Comparison of ENCODE assay signal across 8 cellular contexts in genomic region chr9:127734247-127734746, GRCh38. TPM values are rescaled to one million over a fixed set of nuclear protein-coding genes. Genes with fewer than 3 reads are reported as not detected.
DNase-seq lines count a peak whose midpoint lies in the region; ATAC-seq and TF ChIP-seq lines count a peak whose summit lies in the region.

No MANE protein-coding gene starts in this region.

- H3K36me3 Mint-ChIP-seq in activated T-cell treated with anti-CD3 and anti-CD28 coated beads, Interleukin-2, amount 50 U/mL, for 24 hours (ENCODE audit: low read depth), result peaks cover 25% of the 10 kb centered on the region

- H3K27ac Mint-ChIP-seq in activated T-cell treated with anti-CD3 and anti-CD28 coated beads, Interleukin-2, amount 50 U/mL, for 24 hours, result peak overlapping the region; percentile 88

- no peak for TF ChIP-seq CTCF in left lung (IDR thresholded peaks at IDR 0.05)

- H3K36me3 ChIP-seq in left lung (peaks cover 0 to 47% of the 10 kb centered on the region in 2 donors), thymus (ENCODE audit: control insufficient read depth, insufficient read depth) (peaks cover 33% of the 10 kb centered on the region)

- H3K9me3 ChIP-seq in left lung (no peaks in the 10 kb centered on the region), thymus (ENCODE audit: control insufficient read depth) (no peaks in the 10 kb centered on the region)

- peak overlapping the region; percentile 80 for H3K4me3 Mint-ChIP-seq in activated T-cell treated with anti-CD3 and anti-CD28 coated beads, Interleukin-2, amount 50 U/mL, for 24 hours

- peak overlapping the region; percentile 64 to 67 for H3K4me3 ChIP-seq in left lung
- peak overlapping the region; percentile 76 for H3K4me3 ChIP-seq in thymus (ENCODE audit: low read length)

- H3K4me1 Mint-ChIP-seq in activated T-cell treated with anti-CD3 and anti-CD28 coated beads, Interleukin-2, amount 50 U/mL, for 24 hours (ENCODE audit: low read depth), result peaks cover 22% of the 10 kb centered on the region

- WGBS in thymus, result 69% methylated on average over 22 of the region's 22 CpGs

- peak overlapping the region; percentile 88 for H3K27ac ChIP-seq in angular gyrus (ENCODE audit: low read depth, low read length)
- peak overlapping the region; percentile 91 to 96 for H3K27ac ChIP-seq in left lung
- H3K27ac ChIP-seq in thymus (ENCODE audit: low read depth), result peak overlapping the region; percentile 93

- DNase-seq in activated T-cell treated with anti-CD3 and anti-CD28 coated beads, Interleukin-2, amount 50 U/mL, for 24 hours, result no peak
- no peak for DNase-seq in activated T-cell treated with anti-CD3 and anti-CD28 coated beads for 4 hours
- no peak for DNase-seq in left lung

- no peaks in the 10 kb centered on the region for H3K27me3 Mint-ChIP-seq in activated T-cell treated with anti-CD3 and anti-CD28 coated beads, Interleukin-2, amount 50 U/mL, for 24 hours

- intact Hi-C loops in left lung (cut with DNase I), result loop anchor here in 1 of 2 donors (5.0 kb wide), 1 partner anchor 142 kb away; no protein-coding TSS in a partner anchor

- H3K4me1 ChIP-seq in left lung, result peaks cover 6 to 24% of the 10 kb centered on the region in 2 donors
- peaks cover 8% of the 10 kb centered on the region for H3K4me1 ChIP-seq in thymus (ENCODE audit: control insufficient read depth, insufficient read depth, low read length)

- H3K9me3 Mint-ChIP-seq in activated T-cell treated with anti-CD3 and anti-CD28 coated beads, Interleukin-2, amount 50 U/mL, for 24 hours, result no peaks in the 10 kb centered on the region

- ATAC-seq in left lung, result no peak
- no peak for ATAC-seq in HG02938 (IDR thresholded peaks at IDR 0.05; ENCODE audit: unreplicated experiment)
- ATAC-seq in GM18861 (IDR thresholded peaks at IDR 0.05; ENCODE audit: unreplicated experiment), result no peak
- no peak for ATAC-seq in GM18858 (IDR thresholded peaks at IDR 0.05; ENCODE audit: unreplicated experiment)

- no peaks in the 10 kb centered on the region for H3K27me3 ChIP-seq in left lung
- no peaks in the 10 kb centered on the region for H3K27me3 ChIP-seq in thymus (ENCODE audit: control insufficient read depth, insufficient read depth)

RNA-seq across cellular contexts. Expression of gene TOR2A, which starts 0.8 kb away (rescaled TPM):
- 10 to 100 TPM; 19.5 to 21.8 TPM for total RNA-seq in left lung
- polyA plus RNA-seq in thymus, result 19.3 TPM

RNA-seq across cellular contexts. Expression of gene TTC16, which starts 18.4 kb away (rescaled TPM):
- 1 to 10 TPM in 1 of 2 donors, under 1 TPM in 1; 0.15 to 1.0 TPM for total RNA-seq in left lung
- 0.18 TPM for polyA plus RNA-seq in thymus

RNA-seq across cellular contexts. Expression of gene PTRH1, which starts 18.8 kb away (rescaled TPM):
- 10 to 100 TPM; 17.1 to 20.2 TPM for total RNA-seq in left lung
- polyA plus RNA-seq in thymus, result 12.2 TPM

RNA-seq across cellular contexts. Expression of gene CFAP157, which starts 27.5 kb away (rescaled TPM):
- 1 to 10 TPM in 1 of 2 donors, under 1 TPM in 1; 0.35 to 7.6 TPM for total RNA-seq in left lung
- 0.62 TPM for polyA plus RNA-seq in thymus

RNA-seq across cellular contexts. Expression of gene SH2D3C, which starts 44.2 kb away (rescaled TPM):
- 10 to 100 TPM; 21.7 to 41.9 TPM for total RNA-seq in left lung
- polyA plus RNA-seq in thymus, result 25.1 TPM
